ENCODE assay signal across 15 cellular contexts in genomic region chr20:20034486-20034885, GRCh38.
"Had no signal": no experiment of that assay in that cellular context is flagged by ENCODE, and none has a peak within 500 bp of the region (broad histone marks: within the 10 kb centered on the region; RNA-seq: fewer than 3 reads in every experiment).

No MANE protein-coding gene starts in this region.

- ATAC-seq: heart right ventricle, left lung had no signal

- H3K9me3 Mint-ChIP-seq: activated naive CD4-positive, alpha-beta T cell treated with anti-CD3 and anti-CD28 coated beads, Interleukin-2, amount 50 U/mL, for 24 hours; neural progenitor cell had no signal

- DNase-seq: activated CD4-positive, alpha-beta T cell treated with anti-CD3 and anti-CD28 coated beads for 48 hours; activated effector memory CD4-positive, alpha-beta T cell treated with Interleukin-2 at 50 U/mL for 16 hours; aorta; esophagus squamous epithelium; foreskin melanocyte; heart right ventricle; left lung; pancreas; SJCRH30; small intestine; T1000 had no signal

- H3K27me3 Mint-ChIP-seq: activated naive CD4-positive, alpha-beta T cell treated with anti-CD3 and anti-CD28 coated beads, Interleukin-2, amount 50 U/mL, for 24 hours had no signal

- H3K27me3 ChIP-seq: esophagus squamous epithelium, heart right ventricle, left lung, neural progenitor cell, pancreas, SJCRH30, tibial nerve had no signal

- H3K4me1 ChIP-seq: esophagus squamous epithelium, left lung, neural progenitor cell, pancreas, SJCRH30 had no signal

- H3K27ac ChIP-seq: esophagus squamous epithelium, heart right ventricle, left lung, neural progenitor cell, pancreas, SJCRH30, tibial nerve, VCaP had no signal

- H3K4me3 Mint-ChIP-seq: activated naive CD4-positive, alpha-beta T cell treated with anti-CD3 and anti-CD28 coated beads, Interleukin-2, amount 50 U/mL, for 24 hours; neural progenitor cell had no signal

- H3K4me3 ChIP-seq: esophagus squamous epithelium, heart right ventricle, left lung, neural progenitor cell, pancreas, SJCRH30, tibial nerve had no signal

- H2AFZ ChIP-seq: neural progenitor cell had no signal

- H3K4me1 Mint-ChIP-seq: activated naive CD4-positive, alpha-beta T cell treated with anti-CD3 and anti-CD28 coated beads, Interleukin-2, amount 50 U/mL, for 24 hours; neural progenitor cell had no signal

- H3K4me2 ChIP-seq: neural progenitor cell had no signal

- H3K9me3 ChIP-seq: esophagus squamous epithelium, heart right ventricle, left lung, pancreas, SJCRH30, tibial nerve had no signal

- H3K27ac Mint-ChIP-seq: activated naive CD4-positive, alpha-beta T cell treated with anti-CD3 and anti-CD28 coated beads, Interleukin-2, amount 50 U/mL, for 24 hours; neural progenitor cell had no signal

- H3K9ac ChIP-seq: neural progenitor cell had no signal
